Comparison of ENCODE assay signal across 8 cellular contexts in genomic region chr2:39124000-39124769, GRCh38. TPM values are rescaled to one million over a fixed set of nuclear protein-coding genes. Genes with fewer than 3 reads are reported as not detected.
DNase-seq lines count a peak whose midpoint lies in the region; ATAC-seq and TF ChIP-seq lines count a peak whose summit lies in the region.

No MANE protein-coding gene starts in this region.

- peak overlapping the region; percentile 100 for H3K9ac ChIP-seq in OCI-LY1 (ENCODE audit: low read length)

- H3K4me1 ChIP-seq in OCI-LY1 (ENCODE audit: insufficient read depth, low read length, severe bottlenecking), result peaks cover 59% of the 10 kb centered on the region
- peaks cover 25% of the 10 kb centered on the region for H3K4me1 ChIP-seq in mucosa of descending colon (ENCODE audit: low read depth)

- no peaks in the 10 kb centered on the region for H3K9me2 ChIP-seq in OCI-LY1 (ENCODE audit: low read depth, low read length)

- H3K9me3 ChIP-seq in OCI-LY1 (ENCODE audit: low read length) (no peaks in the 10 kb centered on the region), mucosa of descending colon (no peaks in the 10 kb centered on the region)

- H3F3A ChIP-seq in OCI-LY1 (ENCODE audit: insufficient read depth, low read length), result no peaks in the 10 kb centered on the region

- peaks cover 10% of the 10 kb centered on the region for H3K79me2 ChIP-seq in OCI-LY1 (ENCODE audit: insufficient read depth, low read length)

- ATAC-seq in GM21528 (IDR thresholded peaks at IDR 0.05; ENCODE audit: low FRiP score, unreplicated experiment), result peak; percentile 58
- ATAC-seq in mucosa of descending colon, result peak; percentile 86

- intact Hi-C loops in mucosa of descending colon (cut with DNase I, micrococcal nuclease), result no loop called here

- DNase-seq in DMS153 treated with DMSO at 0.1 percent for 48 hours (lab: John Stamatoyannopoulos, UW; ENCODE audit: unreplicated experiment), result peak; percentile 81
- DNase-seq in HuH-7.5 (ENCODE audit: low spot score), result peak; percentile 69
- DNase-seq in activated T-cell treated with anti-CD3 and anti-CD28 coated beads for 24 hours (ENCODE audit: low read depth), result peak; percentile 93
- peak; percentile 96 for DNase-seq in epithelial cell of esophagus (ENCODE audit: low read depth)
- DNase-seq in mucosa of descending colon, result peak; percentile 94 to 98 (median 96)
- peak; percentile 80 to 93 for DNase-seq in stimulated activated CD8-positive, alpha-beta memory T cell treated with anti-CD3 and anti-CD28 coated beads, Interleukin-4, amount 100 ng/mL, for 1 hour (ENCODE audit: low read depth in 2 of 2, low spot score in 1 of 2)

- no peaks in the 10 kb centered on the region for H3K36me3 ChIP-seq in OCI-LY1 (ENCODE audit: insufficient read depth, low read length)
- no peaks in the 10 kb centered on the region for H3K36me3 ChIP-seq in mucosa of descending colon (ENCODE audit: low read depth)

- H4K20me1 ChIP-seq in OCI-LY1 (ENCODE audit: insufficient read depth, low read length), result no peaks in the 10 kb centered on the region

- peak overlapping the region; percentile 96 for H3K27ac ChIP-seq in OCI-LY1 (ENCODE audit: low read depth, low read length, poor library complexity, severe bottlenecking)

- no peaks in the 10 kb centered on the region for H3K27me3 ChIP-seq in OCI-LY1 (ENCODE audit: insufficient read depth, low read length)

- H3K4me2 ChIP-seq in OCI-LY1 (ENCODE audit: low read length), result peak overlapping the region; percentile 99

- TF ChIP-seq CTCF in OCI-LY1 (IDR thresholded peaks at IDR 0.05; ENCODE audit: low read length), result peak; percentile 66
- TF ChIP-seq CTCF in epithelial cell of esophagus (IDR thresholded peaks at IDR 0.05; ENCODE audit: insufficient read depth, low read depth, low read length, missing control alignments), result peak; percentile 39
- TF ChIP-seq CTCF in mucosa of descending colon (IDR thresholded peaks at IDR 0.05), result peak; percentile 40

- H3K4me3 ChIP-seq in OCI-LY1 (ENCODE audit: low read depth, low read length, poor library complexity, severe bottlenecking) (peak overlapping the region; percentile 97), epithelial cell of esophagus (ENCODE audit: low read length) (peak overlapping the region; percentile 95), mucosa of descending colon (peak overlapping the region; percentile 44)

- H2AFZ ChIP-seq in OCI-LY1 (ENCODE audit: low read length), result peak overlapping the region; percentile 96

RNA-seq across cellular contexts. Expression of gene SOS1, which starts 3.3 kb away (rescaled TPM):
- 10 to 100 TPM; 38.8 to 44.2 (median 39.8) TPM for total RNA-seq in mucosa of descending colon

Comparison
In these comparisons a context has a peak if more than half of its experiments do, and no peak if none do; other contexts are left out.
1. Peak in every context shown above with its lines: DNase-seq, ATAC-seq, H3K4me3 ChIP-seq and H3K27ac ChIP-seq.
2. H3K4me3 ChIP-seq: peak in every context shown above with its lines; median percentile 97 in OCI-LY1; 95 in epithelial cell of esophagus; 44 in mucosa of descending colon.